ENCODE assay signal across 27 cellular contexts in the genomic region with DNA sequence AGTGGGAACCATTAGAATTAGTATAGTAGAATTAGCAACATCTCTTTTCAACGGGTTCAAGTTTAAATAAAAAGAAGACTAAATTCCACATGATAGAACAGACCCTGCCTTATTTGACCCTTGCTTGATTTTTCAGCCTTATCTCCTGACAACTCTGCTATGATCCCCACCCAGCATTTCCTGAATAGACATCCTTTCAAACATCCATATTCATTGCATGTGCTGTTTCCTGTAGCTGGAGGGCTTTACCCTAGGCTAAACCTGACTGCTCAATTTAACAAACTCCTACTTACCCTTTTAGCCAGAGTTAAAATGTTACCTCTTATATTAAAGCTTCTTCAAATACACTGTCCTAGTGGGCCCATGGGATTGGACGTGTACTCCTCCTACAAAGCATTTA.
"Had no signal": no experiment of that assay in that cellular context is flagged by ENCODE, and none has a peak within 500 bp of the region (broad histone marks: within the 10 kb centered on the region; RNA-seq: fewer than 3 reads in every experiment).

No MANE protein-coding gene starts in this region.

- H3K4me1 ChIP-seq: pancreas, prostate gland, upper lobe of left lung, vagina had no signal

- H3K27me3 Mint-ChIP-seq: activated CD4-positive, alpha-beta T cell treated with anti-CD3 and anti-CD28 coated beads for 36 hours; central memory CD8-positive, alpha-beta T cell; dendritic cell treated with granulocyte-macrophage colony-stimulating factor and Interleukin-4, amounts not matched to agents 40 ng/mL and 50 ng/mL, for 4 days; T-helper 17 cell had no signal

- DNase-seq: activated CD4-positive, alpha-beta T cell treated with anti-CD3 and anti-CD28 coated beads for 36 hours; activated CD4-positive, CD25-positive, alpha-beta regulatory T cell; activated naive CD4-positive, alpha-beta T cell; activated T-cell treated with anti-CD3 and anti-CD28 coated beads for 4 hours; activated T-cell treated with anti-CD3 and anti-CD28 coated beads, Interleukin-2, amount 50 U/mL, for 72 hours; effector CD4-positive, alpha-beta T cell; islet precursor cell; left ventricle myocardium inferior; nephron progenitor cell; pancreas; retina; stimulated activated CD4-positive, alpha-beta T cell treated with anti-CD3 and anti-CD28 coated beads, Interleukin-4, amount 100 ng/mL, for 24 hours; stimulated activated naive CD8-positive, alpha-beta T cell treated with anti-CD3 and anti-CD28 coated beads, Interleukin-15, amount 100 ng/mL, for 72 hours; T-helper 17 cell; T1000; thyroid gland; upper lobe of left lung had no signal

- ATAC-seq: activated CD4-positive, alpha-beta T cell treated with anti-CD3 and anti-CD28 coated beads for 36 hours; activated naive CD4-positive, alpha-beta T cell treated with anti-CD3 and anti-CD28 coated beads, Interleukin-2, amount 50 U/mL, for 72 hours; activated T-cell treated with anti-CD3 and anti-CD28 coated beads, Interleukin-2, amount 50 U/mL, for 72 hours; pancreas; sciatic nerve; stimulated activated effector memory CD8-positive, alpha-beta T cell treated with anti-CD3 and anti-CD28 coated beads, Interleukin-12 subunit alpha, Interleukin-12 subunit beta, amount 100 ng/mL, for 72 hours; stimulated activated naive CD8-positive, alpha-beta T cell treated with anti-CD3 and anti-CD28 coated beads, Interleukin-15, amount 100 ng/mL, for 72 hours; T-helper 17 cell had no signal

- H3K27ac Mint-ChIP-seq: activated CD4-positive, alpha-beta T cell treated with anti-CD3 and anti-CD28 coated beads for 36 hours; activated naive CD4-positive, alpha-beta T cell treated with anti-CD3 and anti-CD28 coated beads, Interleukin-2, amount 50 U/mL, for 72 hours; activated T-cell treated with anti-CD3 and anti-CD28 coated beads, Interleukin-2, amount 50 U/mL, for 72 hours; dendritic cell treated with granulocyte-macrophage colony-stimulating factor and Interleukin-4, amounts not matched to agents 40 ng/mL and 50 ng/mL, for 4 days; nephron progenitor cell; stimulated activated effector memory CD8-positive, alpha-beta T cell treated with anti-CD3 and anti-CD28 coated beads, Interleukin-12 subunit alpha, Interleukin-12 subunit beta, amount 100 ng/mL, for 72 hours; stimulated activated naive CD8-positive, alpha-beta T cell treated with anti-CD3 and anti-CD28 coated beads, Interleukin-15, amount 100 ng/mL, for 72 hours; T-helper 17 cell had no signal

- H3K36me3 Mint-ChIP-seq: activated naive CD4-positive, alpha-beta T cell treated with anti-CD3 and anti-CD28 coated beads, Interleukin-2, amount 50 U/mL, for 72 hours; stimulated activated effector memory CD8-positive, alpha-beta T cell treated with anti-CD3 and anti-CD28 coated beads, Interleukin-12 subunit alpha, Interleukin-12 subunit beta, amount 100 ng/mL, for 72 hours had no signal

- H3K4me3 Mint-ChIP-seq: activated CD4-positive, alpha-beta T cell treated with anti-CD3 and anti-CD28 coated beads for 36 hours; activated T-cell treated with anti-CD3 and anti-CD28 coated beads, Interleukin-2, amount 50 U/mL, for 72 hours; central memory CD8-positive, alpha-beta T cell; dendritic cell treated with granulocyte-macrophage colony-stimulating factor and Interleukin-4, amounts not matched to agents 40 ng/mL and 50 ng/mL, for 4 days; nephron progenitor cell; stimulated activated effector memory CD8-positive, alpha-beta T cell treated with anti-CD3 and anti-CD28 coated beads, Interleukin-12 subunit alpha, Interleukin-12 subunit beta, amount 100 ng/mL, for 72 hours; stimulated activated naive CD8-positive, alpha-beta T cell treated with anti-CD3 and anti-CD28 coated beads, Interleukin-15, amount 100 ng/mL, for 72 hours; T-helper 17 cell had no signal

- H3K9me3 ChIP-seq: left ventricle myocardium inferior, neutrophil, pancreas, prostate gland, thyroid gland, upper lobe of left lung, vagina had no signal

- H3K4me3 ChIP-seq: left ventricle myocardium inferior, lung, pancreas, prostate gland, skin epidermis, thyroid gland, upper lobe of left lung, vagina had no signal

- H3K4me1 Mint-ChIP-seq: central memory CD8-positive, alpha-beta T cell; nephron progenitor cell; stimulated activated effector memory CD8-positive, alpha-beta T cell treated with anti-CD3 and anti-CD28 coated beads, Interleukin-12 subunit alpha, Interleukin-12 subunit beta, amount 100 ng/mL, for 72 hours had no signal

- H3K27me3 ChIP-seq: neutrophil, pancreas, thyroid gland, upper lobe of left lung, vagina had no signal

- H3K27ac ChIP-seq: left ventricle myocardium inferior, neutrophil, pancreas, prostate gland, skin epidermis, thyroid gland, upper lobe of left lung, vagina had no signal

- H3K36me3 ChIP-seq: left ventricle myocardium inferior, neutrophil, pancreas, prostate gland, thyroid gland, upper lobe of left lung, vagina had no signal
